Comparison of ENCODE assay signal across 9 cellular contexts in genomic region chr11:117814766-117815261, GRCh38. TPM values are rescaled to one million over a fixed set of nuclear protein-coding genes. Genes with fewer than 3 reads are reported as not detected.
A peak's percentile ranks its signal among the peaks of the same experiment; 100 is the strongest.
DNase-seq lines count a peak whose midpoint lies in the region; ATAC-seq and TF ChIP-seq lines count a peak whose summit lies in the region.
"Had no signal": no experiment of that assay in that cellular context is flagged by ENCODE, and none has a peak within 500 bp of the region (broad histone marks: within the 10 kb centered on the region; RNA-seq: fewer than 3 reads in every experiment).

No MANE protein-coding gene starts in this region.

- H3K36me3 ChIP-seq in MM.1S (replicated peaks; ENCODE audit: insufficient read depth, low read length): no peaks in the 10 kb centered on the region
- H3K36me3 ChIP-seq in neutrophil: no peaks in the 10 kb centered on the region
- H3K36me3 ChIP-seq: left lung had no signal

- no peaks in the 10 kb centered on the region for H3K79me2 ChIP-seq in MM.1S (ENCODE audit: low read length)

- H3K4me1 Mint-ChIP-seq in activated B cell treated with CpG ODN at 0.5 μM for 24 hours (peaks cover 71% of the 10 kb centered on the region), chondrocyte (ENCODE audit: low read depth) (peaks cover 14% of the 10 kb centered on the region)

- peak; percentile 44 for ATAC-seq in GM21576 (IDR thresholded peaks at IDR 0.05; ENCODE audit: unreplicated experiment)
- ATAC-seq in activated B cell treated with CpG ODN at 0.5 μM for 24 hours (ENCODE audit: low read depth): peak; percentile 53

- DNase-seq in DMS79 treated with DMSO at 0.1 percent for 48 hours (lab: John Stamatoyannopoulos, UW) (peak; percentile 93), MM.1S (peak; percentile 89), activated B cell treated with CpG ODN at 0.5 μM for 24 hours (peak; percentile 86), chondrocyte (ENCODE audit: low spot score) (peak; percentile 67), ureter (ENCODE audit: low spot score) (peak; percentile 83), SW 1271 (lab: John Stamatoyannopoulos, UW) (no peak)

- H3K9me3 ChIP-seq in MM.1S (replicated peaks; ENCODE audit: insufficient read depth, low read length) (no peaks in the 10 kb centered on the region), neutrophil (no peaks in the 10 kb centered on the region)
- H3K9me3 ChIP-seq: left lung had no signal

- TF ChIP-seq CTCF in MM.1S (IDR thresholded peaks at IDR 0.05; ENCODE audit: low read length): no peak
- no peak for TF ChIP-seq CTCF in activated B cell treated with CpG ODN at 0.5 μM for 24 hours (IDR thresholded peaks at IDR 0.05)
- TF ChIP-seq CTCF in chondrocyte (IDR thresholded peaks at IDR 0.05): no peak
- no peak for TF ChIP-seq CTCF in neutrophil (IDR thresholded peaks at IDR 0.05)

- H3K9ac ChIP-seq in MM.1S (ENCODE audit: low read length): peak overlapping the region; percentile 43

- H3F3A ChIP-seq in MM.1S (ENCODE audit: insufficient read depth, low read length): no peaks in the 10 kb centered on the region; the same call in 1 of the 2 replicates

- H3K27ac Mint-ChIP-seq in activated B cell treated with CpG ODN at 0.5 μM for 24 hours: peak overlapping the region; percentile 97
- H3K27ac Mint-ChIP-seq in chondrocyte (ENCODE audit: unreplicated experiment): no peak overlapping the region

- H2AFZ ChIP-seq in MM.1S (ENCODE audit: low read length): peak overlapping the region; percentile 64

- peak overlapping the region; percentile 19; the same call in 1 of the 2 replicates for H3K4me3 ChIP-seq in MM.1S (ENCODE audit: low read length)
- no peak overlapping the region for H3K4me3 ChIP-seq in neutrophil (ENCODE audit: low read depth in 1 of 2, low read length in 1 of 2)
- H3K4me3 ChIP-seq: left lung had no signal

- no peaks in the 10 kb centered on the region for H4K20me1 ChIP-seq in MM.1S (ENCODE audit: insufficient read depth, low read length)

- H3K9me2 ChIP-seq in MM.1S (replicated peaks; ENCODE audit: insufficient read depth, low read length): no peaks in the 10 kb centered on the region

- peaks cover under 1% of the 10 kb centered on the region for H3K27me3 Mint-ChIP-seq in activated B cell treated with CpG ODN at 0.5 μM for 24 hours
- H3K27me3 Mint-ChIP-seq in chondrocyte (ENCODE audit: low read depth): peaks cover 16% of the 10 kb centered on the region

- no peaks in the 10 kb centered on the region for H3K27me3 ChIP-seq in MM.1S (replicated peaks; ENCODE audit: insufficient read depth, low read length)
- H3K27me3 ChIP-seq in neutrophil: peaks cover 8% of the 10 kb centered on the region
- H3K27me3 ChIP-seq: left lung had no signal

- H3K4me3 Mint-ChIP-seq in activated B cell treated with CpG ODN at 0.5 μM for 24 hours (peak overlapping the region; percentile 79), chondrocyte (ENCODE audit: unreplicated experiment) (no peak overlapping the region)

- intact Hi-C loops in activated B cell treated with CpG ODN at 0.5 μM for 24 hours (cut with micrococcal nuclease): loop anchor here (1.0 to 5.0 kb wide), 9 partner anchors 13 to 1566 kb away; partner anchors contain the start of genes CEP164, IL10RA, KMT2A and PCSK7

- POLR2A ChIA-PET in activated B cell treated with CpG ODN at 0.5 μM for 24 hours (lab: Charles Lee): interaction anchor here (0.8 to 6.6 kb wide), 29 partner anchors 9 to 1253 kb away, joined by 3 to 132 read pairs (median 5); partner anchors contain the start of genes FXYD2, IL10RA, PCSK7 and RNF214

- peak overlapping the region; percentile 75 for H3K4me2 ChIP-seq in MM.1S (ENCODE audit: low read depth, low read length)

- no peaks in the 10 kb centered on the region for H3K9me3 Mint-ChIP-seq in activated B cell treated with CpG ODN at 0.5 μM for 24 hours
- H3K9me3 Mint-ChIP-seq in chondrocyte (ENCODE audit: low read depth): no peaks in the 10 kb centered on the region

- CTCF ChIA-PET in activated B cell treated with CpG ODN at 0.5 μM for 24 hours (lab: Charles Lee): interaction anchor here (0.8 to 11.0 kb wide), 12 partner anchors 10 to 978 kb away, joined by 3 to 265 read pairs (median 6); partner anchors contain the start of genes IL10RA and PCSK7

- H3K36me3 Mint-ChIP-seq in activated B cell treated with CpG ODN at 0.5 μM for 24 hours (ENCODE audit: low read depth): no peaks in the 10 kb centered on the region
- H3K36me3 Mint-ChIP-seq in chondrocyte (ENCODE audit: low read depth): no peaks in the 10 kb centered on the region

- peak overlapping the region; percentile 85 for H3K27ac ChIP-seq in MM.1S (ENCODE audit: low read length)
- peak overlapping the region; percentile 73 for H3K27ac ChIP-seq in neutrophil

- H3K4me1 ChIP-seq in MM.1S (ENCODE audit: low read length) (peaks cover 26% of the 10 kb centered on the region), neutrophil (ENCODE audit: control insufficient read depth in 1 of 2, insufficient read depth in 1 of 2, low read depth in 1 of 2, low read length in 1 of 2) (peaks cover 24 to 29% of the 10 kb centered on the region in 2 experiments)

RNA-seq across cellular contexts. Expression of gene FXYD2, which starts 9.7 kb away (rescaled TPM):
- total RNA-seq in activated B cell treated with CpG ODN at 0.5 μM for 24 hours: 40.4 and 44.6 TPM in 2 replicates
- total RNA-seq in chondrocyte: not detected in 3 replicates
- 1.6 TPM for total RNA-seq in ureter

RNA-seq across cellular contexts. Expression of gene DSCAML1, which starts 17.8 kb away (rescaled TPM):
- total RNA-seq in activated B cell treated with CpG ODN at 0.5 μM for 24 hours: 1.5 and 3.6 TPM in 2 replicates
- total RNA-seq in chondrocyte: not detected in 3 replicates
- total RNA-seq in ureter: 0.81 TPM

Comparison
In these comparisons a context has a peak if more than half of its experiments do, and no peak if none do; other contexts are left out.
1. DNase-seq: peak in DMS79 treated with DMSO at 0.1 percent for 48 hours (single experiment), MM.1S (single experiment), activated B cell treated with CpG ODN at 0.5 μM for 24 hours (single experiment), chondrocyte (single experiment) and ureter (single experiment); none in SW 1271 (0 of 2).
2. RNA of gene FXYD2, which starts 9.7 kb away (total RNA-seq): 40.4 to 44.6 TPM in activated B cell treated with CpG ODN at 0.5 μM for 24 hours; 1.6 TPM in ureter (single experiment) and not detected in chondrocyte; every median in the first group is over 10 times any median in the second.